8 cellular contexts compared by ENCODE assay signal in the genomic region with DNA sequence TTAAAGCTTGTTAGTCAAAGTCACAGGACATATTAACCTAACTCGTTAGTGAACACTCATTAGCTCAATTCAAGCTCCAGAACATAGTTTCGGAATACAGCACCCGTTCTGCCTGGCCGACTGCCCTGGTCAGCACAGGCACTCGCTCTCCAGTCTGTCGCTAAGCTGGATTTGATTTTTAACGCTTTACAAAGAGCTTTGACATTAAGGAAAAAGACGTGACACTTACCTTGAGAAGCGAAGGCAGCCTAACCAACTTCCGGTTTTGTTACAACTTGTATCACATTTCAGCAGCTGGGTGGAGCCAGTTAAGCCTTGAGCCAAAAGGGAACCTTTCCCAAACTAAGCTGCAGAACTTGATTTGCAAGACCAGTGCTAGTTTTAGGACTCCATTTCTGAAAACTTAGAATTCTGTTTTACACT. TPM values are rescaled to one million over a fixed set of nuclear protein-coding genes. Genes with fewer than 3 reads are reported as not detected.
DNase-seq lines count a peak whose midpoint lies in the region; ATAC-seq and TF ChIP-seq lines count a peak whose summit lies in the region.

A gene with protein sequence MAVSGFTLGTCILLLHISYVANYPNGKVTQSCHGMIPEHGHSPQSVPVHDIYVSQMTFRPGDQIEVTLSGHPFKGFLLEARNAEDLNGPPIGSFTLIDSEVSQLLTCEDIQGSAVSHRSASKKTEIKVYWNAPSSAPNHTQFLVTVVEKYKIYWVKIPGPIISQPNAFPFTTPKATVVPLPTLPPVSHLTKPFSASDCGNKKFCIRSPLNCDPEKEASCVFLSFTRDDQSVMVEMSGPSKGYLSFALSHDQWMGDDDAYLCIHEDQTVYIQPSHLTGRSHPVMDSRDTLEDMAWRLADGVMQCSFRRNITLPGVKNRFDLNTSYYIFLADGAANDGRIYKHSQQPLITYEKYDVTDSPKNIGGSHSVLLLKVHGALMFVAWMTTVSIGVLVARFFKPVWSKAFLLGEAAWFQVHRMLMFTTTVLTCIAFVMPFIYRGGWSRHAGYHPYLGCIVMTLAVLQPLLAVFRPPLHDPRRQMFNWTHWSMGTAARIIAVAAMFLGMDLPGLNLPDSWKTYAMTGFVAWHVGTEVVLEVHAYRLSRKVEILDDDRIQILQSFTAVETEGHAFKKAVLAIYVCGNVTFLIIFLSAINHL (minus strand): TSS at position 258 of the 423 bp plus-strand sequence. CDS start 17,867 bp downstream, outside the sequence.

- H3K4me1 Mint-ChIP-seq in GM23338: peaks cover 34% of the 10 kb centered on the region

- TF ChIP-seq CTCF in GM23338 (conservative IDR thresholded peaks at IDR 0.05; ENCODE audit: low read depth in 2 of 2): no peak

- H3K4me2 ChIP-seq in GM23338: peak within 1 kb of the TSS; percentile 77

- no peaks in the 10 kb centered on the region for H3K27me3 Mint-ChIP-seq in GM23338 (ENCODE audit: insufficient read depth, low read depth, poor library complexity)

- H3K27ac Mint-ChIP-seq in GM23338: peak within 1 kb of the TSS; percentile 90

- H3F3A ChIP-seq in GM23338 (replicated peaks; ENCODE audit: low read depth): 0 out of 2 replicates have a peak, but pooled peaks cover 3% of the 10 kb centered on the region

- peak within 1 kb of the TSS; percentile 90 for H3K4me3 Mint-ChIP-seq in GM23338

- H3K9me2 ChIP-seq in GM23338 (ENCODE audit: insufficient read depth): no peaks in the 10 kb centered on the region

- H3K4me1 ChIP-seq in GM23338 (ENCODE audit: insufficient read depth): peaks cover 6% of the 10 kb centered on the region; the same call in 1 of the 2 replicates

- no peaks in the 10 kb centered on the region for H4K20me1 ChIP-seq in GM23338 (replicated peaks; ENCODE audit: insufficient read depth)

- H2AFZ ChIP-seq in GM23338: no peak within 1 kb of the TSS; the same call in 1 of the 2 replicates

- peak within 1 kb of the TSS; percentile 56 for H3K4me3 ChIP-seq in GM23338
- peak within 1 kb of the TSS; percentile 75 for H3K4me3 ChIP-seq in Jurkat, Clone E6-1 (ENCODE audit: low read length)

- no peaks in the 10 kb centered on the region for H3K27me3 ChIP-seq in GM23338 (ENCODE audit: insufficient read depth)

- DNase-seq in NCI-H2081 (lab: John Stamatoyannopoulos, UW) (peak; percentile 27 to 73), NCI-H2081 treated with DMSO at 0.1 percent for 48 hours (lab: John Stamatoyannopoulos, UW) (no peak), GM23338 (ENCODE audit: low spot score) (peak; percentile 92), RKO (ENCODE audit: low spot score) (peak; percentile 87), amniotic stem cell (lab: John Stamatoyannopoulos, UW) (peak; percentile 56), hepatic stellate cell (ENCODE audit: low spot score) (peak; percentile 43), retina (peak; percentile 60)
- DNase-seq in Jurkat, Clone E6-1 (ENCODE audit: low read depth, low spot score): peak; percentile 82

- H3K9me3 Mint-ChIP-seq in GM23338: no peaks in the 10 kb centered on the region

- H3K79me2 ChIP-seq in GM23338 (replicated peaks; ENCODE audit: insufficient read depth): no peaks in the 10 kb centered on the region

- ATAC-seq in GM23338: peak; percentile 91

- H3K36me3 Mint-ChIP-seq in GM23338 (ENCODE audit: low read depth): no peaks in the 10 kb centered on the region

- peak within 1 kb of the TSS; percentile 65 for H3K27ac ChIP-seq in GM23338 (ENCODE audit: low read depth)

- H3K36me3 ChIP-seq in GM23338 (ENCODE audit: insufficient read depth): no peaks in the 10 kb centered on the region

TF ChIP-seq in GM23338, 12 proteins besides CTCF, POLR2A, EP300 and RAD21:
- TF ChIP-seq, protein P1, sequence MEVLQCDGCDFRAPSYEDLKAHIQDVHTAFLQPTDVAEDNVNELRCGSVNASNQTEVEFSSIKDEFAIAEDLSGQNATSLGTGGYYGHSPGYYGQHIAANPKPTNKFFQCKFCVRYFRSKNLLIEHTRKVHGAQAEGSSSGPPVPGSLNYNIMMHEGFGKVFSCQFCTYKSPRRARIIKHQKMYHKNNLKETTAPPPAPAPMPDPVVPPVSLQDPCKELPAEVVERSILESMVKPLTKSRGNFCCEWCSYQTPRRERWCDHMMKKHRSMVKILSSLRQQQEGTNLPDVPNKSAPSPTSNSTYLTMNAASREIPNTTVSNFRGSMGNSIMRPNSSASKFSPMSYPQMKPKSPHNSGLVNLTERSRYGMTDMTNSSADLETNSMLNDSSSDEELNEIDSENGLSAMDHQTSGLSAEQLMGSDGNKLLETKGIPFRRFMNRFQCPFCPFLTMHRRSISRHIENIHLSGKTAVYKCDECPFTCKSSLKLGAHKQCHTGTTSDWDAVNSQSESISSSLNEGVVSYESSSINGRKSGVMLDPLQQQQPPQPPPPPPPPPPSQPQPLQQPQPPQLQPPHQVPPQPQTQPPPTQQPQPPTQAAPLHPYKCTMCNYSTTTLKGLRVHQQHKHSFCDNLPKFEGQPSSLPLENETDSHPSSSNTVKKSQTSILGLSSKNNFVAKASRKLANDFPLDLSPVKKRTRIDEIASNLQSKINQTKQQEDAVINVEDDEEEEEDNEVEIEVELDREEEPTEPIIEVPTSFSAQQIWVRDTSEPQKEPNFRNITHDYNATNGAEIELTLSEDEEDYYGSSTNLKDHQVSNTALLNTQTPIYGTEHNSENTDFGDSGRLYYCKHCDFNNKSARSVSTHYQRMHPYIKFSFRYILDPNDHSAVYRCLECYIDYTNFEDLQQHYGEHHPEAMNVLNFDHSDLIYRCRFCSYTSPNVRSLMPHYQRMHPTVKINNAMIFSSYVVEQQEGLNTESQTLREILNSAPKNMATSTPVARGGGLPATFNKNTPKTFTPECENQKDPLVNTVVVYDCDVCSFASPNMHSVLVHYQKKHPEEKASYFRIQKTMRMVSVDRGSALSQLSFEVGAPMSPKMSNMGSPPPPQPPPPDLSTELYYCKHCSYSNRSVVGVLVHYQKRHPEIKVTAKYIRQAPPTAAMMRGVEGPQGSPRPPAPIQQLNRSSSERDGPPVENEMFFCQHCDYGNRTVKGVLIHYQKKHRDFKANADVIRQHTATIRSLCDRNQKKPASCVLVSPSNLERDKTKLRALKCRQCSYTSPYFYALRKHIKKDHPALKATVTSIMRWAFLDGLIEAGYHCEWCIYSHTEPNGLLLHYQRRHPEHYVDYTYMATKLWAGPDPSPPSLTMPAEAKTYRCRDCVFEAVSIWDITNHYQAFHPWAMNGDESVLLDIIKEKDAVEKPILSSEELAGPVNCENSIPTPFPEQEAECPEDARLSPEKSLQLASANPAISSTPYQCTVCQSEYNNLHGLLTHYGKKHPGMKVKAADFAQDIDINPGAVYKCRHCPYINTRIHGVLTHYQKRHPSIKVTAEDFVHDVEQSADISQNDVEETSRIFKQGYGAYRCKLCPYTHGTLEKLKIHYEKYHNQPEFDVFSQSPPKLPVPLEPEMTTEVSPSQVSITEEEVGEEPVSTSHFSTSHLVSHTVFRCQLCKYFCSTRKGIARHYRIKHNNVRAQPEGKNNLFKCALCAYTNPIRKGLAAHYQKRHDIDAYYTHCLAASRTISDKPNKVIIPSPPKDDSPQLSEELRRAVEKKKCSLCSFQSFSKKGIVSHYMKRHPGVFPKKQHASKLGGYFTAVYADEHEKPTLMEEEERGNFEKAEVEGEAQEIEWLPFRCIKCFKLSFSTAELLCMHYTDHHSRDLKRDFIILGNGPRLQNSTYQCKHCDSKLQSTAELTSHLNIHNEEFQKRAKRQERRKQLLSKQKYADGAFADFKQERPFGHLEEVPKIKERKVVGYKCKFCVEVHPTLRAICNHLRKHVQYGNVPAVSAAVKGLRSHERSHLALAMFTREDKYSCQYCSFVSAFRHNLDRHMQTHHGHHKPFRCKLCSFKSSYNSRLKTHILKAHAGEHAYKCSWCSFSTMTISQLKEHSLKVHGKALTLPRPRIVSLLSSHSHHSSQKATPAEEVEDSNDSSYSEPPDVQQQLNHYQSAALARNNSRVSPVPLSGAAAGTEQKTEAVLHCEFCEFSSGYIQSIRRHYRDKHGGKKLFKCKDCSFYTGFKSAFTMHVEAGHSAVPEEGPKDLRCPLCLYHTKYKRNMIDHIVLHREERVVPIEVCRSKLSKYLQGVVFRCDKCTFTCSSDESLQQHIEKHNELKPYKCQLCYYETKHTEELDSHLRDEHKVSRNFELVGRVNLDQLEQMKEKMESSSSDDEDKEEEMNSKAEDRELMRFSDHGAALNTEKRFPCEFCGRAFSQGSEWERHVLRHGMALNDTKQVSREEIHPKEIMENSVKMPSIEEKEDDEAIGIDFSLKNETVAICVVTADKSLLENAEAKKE (CRISPR knock-in tag; IDR thresholded peaks at IDR 0.05): no peak
- TF ChIP-seq POLR2AphosphoS5 (IDR thresholded peaks at IDR 0.05; ENCODE audit: low read depth): peak; percentile 49; the same call in 1 of the 2 replicates

RNA-seq across cellular contexts. Expression of the gene that starts here (rescaled TPM):
- total RNA-seq in GM23338 (2014; rRNA removed; shearing (Covaris generic)): 3.7 and 6.8 TPM in 2 replicates
- 0.09 and 0.34 TPM in 2 replicates for polyA plus RNA-seq in GM23338 (2016; fragmentation: Nextera tagmentation; extraction: Ambion mirVana)
- 1.5 TPM for polyA plus RNA-seq in Jurkat, Clone E6-1 (2012; ENCODE audit: insufficient read depth, insufficient read length)
